ENCODE assay signal across 13 cellular contexts in genomic region chr1:29754608-29755375, GRCh38.
"Had no signal": no experiment of that assay in that cellular context is flagged by ENCODE, and none has a peak within 500 bp of the region (broad histone marks: within the 10 kb centered on the region; RNA-seq: fewer than 3 reads in every experiment).

No MANE protein-coding gene starts in this region.

- H3K27ac ChIP-seq: right lobe of liver, uterus had no signal

- ATAC-seq: right lobe of liver had no signal

- H3K9me3 Mint-ChIP-seq: activated naive CD8-positive, alpha-beta T cell treated with anti-CD3 and anti-CD28 coated beads, Interleukin-2, amount 10 ng/mL, durations not matched to agents 7 days and 5 days; mesothelial cell of epicardium; stimulated activated naive CD8-positive, alpha-beta T cell treated with anti-CD3 and anti-CD28 coated beads, Interleukin-15, Interleukin-2, amounts not matched to agents 100 ng/mL and 50 ng/mL, for 24 hours had no signal

- DNase-seq: activated CD4-positive, alpha-beta T cell treated with anti-CD3 and anti-CD28 coated beads, Interleukin-2, amount 50 U/mL, for 1 hour; activated gamma-delta T cell; activated naive CD8-positive, alpha-beta T cell treated with anti-CD3 and anti-CD28 coated beads, Interleukin-2, amount 10 ng/mL, durations not matched to agents 7 days and 5 days; activated T-cell treated with anti-CD3 and anti-CD28 coated beads, Interleukin-2, amount 50 U/mL, for 48 hours; kidney; right lobe of liver; stimulated activated CD4-positive, alpha-beta T cell treated with anti-CD3 and anti-CD28 coated beads, Interleukin-2, amount 100 ng/mL, for 24 hours; T-helper 2 cell; uterus had no signal

- H3K27me3 ChIP-seq: right lobe of liver, uterus had no signal

- H3K4me3 Mint-ChIP-seq: activated naive CD8-positive, alpha-beta T cell treated with anti-CD3 and anti-CD28 coated beads, Interleukin-2, amount 10 ng/mL, durations not matched to agents 7 days and 5 days; mesothelial cell of epicardium; stimulated activated naive CD8-positive, alpha-beta T cell treated with anti-CD3 and anti-CD28 coated beads, Interleukin-15, Interleukin-2, amounts not matched to agents 100 ng/mL and 50 ng/mL, for 24 hours had no signal

- H3K36me3 ChIP-seq: right lobe of liver, uterus had no signal

- H3K4me3 ChIP-seq: right lobe of liver, uterus had no signal

- H3K9me3 ChIP-seq: right lobe of liver, uterus had no signal

- H3K36me3 Mint-ChIP-seq: activated naive CD8-positive, alpha-beta T cell treated with anti-CD3 and anti-CD28 coated beads, Interleukin-2, amount 10 ng/mL, durations not matched to agents 7 days and 5 days; mesothelial cell of epicardium had no signal

- H3K4me1 Mint-ChIP-seq: activated naive CD8-positive, alpha-beta T cell treated with anti-CD3 and anti-CD28 coated beads, Interleukin-2, amount 10 ng/mL, durations not matched to agents 7 days and 5 days; mesothelial cell of epicardium had no signal

- FAIRE-seq: frontal cortex, kidney had no signal

- H3K4me1 ChIP-seq: right lobe of liver, uterus had no signal

- H3K27ac Mint-ChIP-seq: activated naive CD8-positive, alpha-beta T cell treated with anti-CD3 and anti-CD28 coated beads, Interleukin-2, amount 10 ng/mL, durations not matched to agents 7 days and 5 days; mesothelial cell of epicardium; progenitor cell of endocrine pancreas; stimulated activated naive CD8-positive, alpha-beta T cell treated with anti-CD3 and anti-CD28 coated beads, Interleukin-15, Interleukin-2, amounts not matched to agents 100 ng/mL and 50 ng/mL, for 24 hours had no signal
